1 cellular context compared by ENCODE assay signal in genomic region chr15:62432702-62433398, GRCh38.
TF ChIP-seq lines count a peak whose summit lies in the region.

No MANE protein-coding gene starts in this region.

TF ChIP-seq in HepG2, 621 proteins besides CTCF, POLR2A, EP300 and RAD21 (continued from another document):
- TF ChIP-seq PBX2 (CRISPR knock-in tag; IDR thresholded peaks at IDR 0.05) (no peak), SNRNP70 (IDR thresholded peaks at IDR 0.05; ENCODE audit: low read depth, low read length) (no peak), ZNF264 (CRISPR knock-in tag; IDR thresholded peaks at IDR 0.05) (no peak), SETDB1 (CRISPR knock-in tag; IDR thresholded peaks at IDR 0.05; ENCODE audit: borderline replicate concordance) (no peak), MEF2D (CRISPR knock-in tag; IDR thresholded peaks at IDR 0.05) (no peak), FOXP4 (CRISPR knock-in tag; IDR thresholded peaks at IDR 0.05) (no peak), ISL2 (CRISPR knock-in tag; IDR thresholded peaks at IDR 0.05) (no peak), GATA4 (IDR thresholded peaks at IDR 0.05; ENCODE audit: borderline replicate concordance, low read depth) (no peak), CHD4 (IDR thresholded peaks at IDR 0.05; ENCODE audit: borderline replicate concordance, low read length) (no peak), SP1 (IDR thresholded peaks at IDR 0.05) (no peak), SP1 (CRISPR knock-in tag; IDR thresholded peaks at IDR 0.05) (no peak), HIC2 (CRISPR knock-in tag; IDR thresholded peaks at IDR 0.05; ENCODE audit: low read depth) (no peak), HOXD1 (CRISPR knock-in tag; IDR thresholded peaks at IDR 0.05) (no peak), ERF (CRISPR knock-in tag; IDR thresholded peaks at IDR 0.05) (no peak)
